In genomic region chr10:114604357-114605129, GRCh38 we compare ENCODE assay signal across 18 cellular contexts. TPM values are rescaled to one million over a fixed set of nuclear protein-coding genes. Genes with fewer than 3 reads are reported as not detected.
A peak's percentile ranks its signal among the peaks of the same experiment; 100 is the strongest.
DNase-seq lines count a peak whose midpoint lies in the region; ATAC-seq and TF ChIP-seq lines count a peak whose summit lies in the region.
"Had no signal": no experiment of that assay in that cellular context is flagged by ENCODE, and none has a peak within 500 bp of the region (broad histone marks: within the 10 kb centered on the region; RNA-seq: fewer than 3 reads in every experiment).

No MANE protein-coding gene starts in this region.

- no peak overlapping the region for H3K4me3 Mint-ChIP-seq in GM23338
- H3K4me3 Mint-ChIP-seq in WTC11 = no peak overlapping the region
- H3K4me3 Mint-ChIP-seq: activated naive CD8-positive, alpha-beta T cell treated with anti-CD3 and anti-CD28 coated beads, Interleukin-2, amount 10 ng/mL, durations not matched to agents 7 days and 5 days had no signal

- H3K9me3 ChIP-seq in esophagus muscularis mucosa (no peaks in the 10 kb centered on the region), mesenchymal stem cell (ENCODE audit: control insufficient read depth, low read length) (no peaks in the 10 kb centered on the region)

- no peaks in the 10 kb centered on the region for H3K27me3 ChIP-seq in ACC112 (ENCODE audit: insufficient read depth, low read length)
- H3K27me3 ChIP-seq in GM23338 (ENCODE audit: insufficient read depth) = no peaks in the 10 kb centered on the region
- no peaks in the 10 kb centered on the region for H3K27me3 ChIP-seq in esophagus muscularis mucosa
- H3K27me3 ChIP-seq in mesenchymal stem cell (ENCODE audit: control insufficient read depth in 1 of 2, insufficient read depth in 1 of 2, low read length in 2 of 2) = no peaks in the 10 kb centered on the region

- no peak overlapping the region for H3K14ac ChIP-seq in mesenchymal stem cell (ENCODE audit: low read length in 2 of 2)

- no peak for TF ChIP-seq EP300 in esophagus muscularis mucosa (IDR thresholded peaks at IDR 0.05)

- no peak overlapping the region for H2BK5ac ChIP-seq in mesenchymal stem cell (ENCODE audit: low read depth, low read length, poor library complexity, severe bottlenecking)

- H3K4me2 ChIP-seq in GM23338 (no peak overlapping the region), mesenchymal stem cell (ENCODE audit: low read length, poor library complexity, severe bottlenecking) (no peak overlapping the region)

- H3K79me2 ChIP-seq in ACC112 (ENCODE audit: control insufficient read depth, insufficient read depth, low read length, unreplicated experiment) (no peaks in the 10 kb centered on the region), GM23338 (replicated peaks; ENCODE audit: insufficient read depth) (no peaks in the 10 kb centered on the region)

- H3K4me3 ChIP-seq in ACC112 (ENCODE audit: low read depth, low read length) (no peak overlapping the region), GM23338 (no peak overlapping the region), esophagus muscularis mucosa (no peak overlapping the region), mesenchymal stem cell (ENCODE audit: insufficient read depth in 1 of 2, low read depth in 1 of 2, low read length in 2 of 2) (no peak overlapping the region)

- intact Hi-C loops in esophagus muscularis mucosa (cut with DNase I) = no loop called here

- POLR2A ChIA-PET in WTC11 (lab: Charles Lee) = no interaction called here

- H3K27me3 Mint-ChIP-seq in GM23338 (ENCODE audit: insufficient read depth, low read depth, poor library complexity) = peaks cover 4% of the 10 kb centered on the region
- H3K27me3 Mint-ChIP-seq in WTC11 (ENCODE audit: low read depth) = no peaks in the 10 kb centered on the region
- H3K27me3 Mint-ChIP-seq: activated naive CD8-positive, alpha-beta T cell treated with anti-CD3 and anti-CD28 coated beads, Interleukin-2, amount 10 ng/mL, durations not matched to agents 7 days and 5 days had no signal

- H4K20me1 ChIP-seq in GM23338 (replicated peaks; ENCODE audit: insufficient read depth) = no peaks in the 10 kb centered on the region

- no peak overlapping the region for H2BK12ac ChIP-seq in mesenchymal stem cell (ENCODE audit: low read length in 2 of 2)

- peaks cover 16% of the 10 kb centered on the region for H3K4me1 ChIP-seq in ACC112 (ENCODE audit: control insufficient read depth, insufficient read depth, low read length, unreplicated experiment)
- H3K4me1 ChIP-seq in GM23338 (ENCODE audit: insufficient read depth) = peaks cover 2% of the 10 kb centered on the region; the same call in 1 of the 2 replicates
- peaks cover 49 to 61% (median 52%) of the 10 kb centered on the region in 4 donors for H3K4me1 ChIP-seq in esophagus muscularis mucosa
- H3K4me1 ChIP-seq in mesenchymal stem cell (ENCODE audit: control insufficient read depth, insufficient read depth, low read depth, low read length) = peaks cover 10% of the 10 kb centered on the region

- ATAC-seq in GM23338 = no peak
- no peak for ATAC-seq in WTC11

- H2AFZ ChIP-seq in ACC112 (ENCODE audit: low read length, unreplicated experiment) = no peak overlapping the region
- peak overlapping the region; percentile 63; the same call in 1 of the 2 replicates for H2AFZ ChIP-seq in GM23338
- no peak overlapping the region for H2AFZ ChIP-seq in mesenchymal stem cell (ENCODE audit: low read depth, low read length)

- TF ChIP-seq CTCF in GM23338 (conservative IDR thresholded peaks at IDR 0.05; ENCODE audit: low read depth in 2 of 2) (no peak), esophagus muscularis mucosa (IDR thresholded peaks at IDR 0.05) (no peak), WTC11 (IDR thresholded peaks at IDR 0.05) (no peak)

- no peak overlapping the region for H2AK5ac ChIP-seq in mesenchymal stem cell (ENCODE audit: low read length, severe bottlenecking)

- H2BK120ac ChIP-seq in mesenchymal stem cell (ENCODE audit: low read depth, low read length) = no peak overlapping the region

- H3K4ac ChIP-seq in mesenchymal stem cell (ENCODE audit: low read depth in 1 of 2, low read length in 2 of 2) = no peak overlapping the region

- H2BK15ac ChIP-seq in mesenchymal stem cell (ENCODE audit: low read depth, poor library complexity, severe bottlenecking) = no peak overlapping the region

- no peak overlapping the region for H3K18ac ChIP-seq in mesenchymal stem cell (ENCODE audit: low read depth in 1 of 2, low read length in 2 of 2)

- H3K9me2 ChIP-seq in GM23338 (ENCODE audit: insufficient read depth) = no peaks in the 10 kb centered on the region; the same call in 1 of the 2 replicates

- no peak for TF ChIP-seq POLR2A in esophagus muscularis mucosa (IDR thresholded peaks at IDR 0.05; ENCODE audit: low read depth)

- H3K4me1 Mint-ChIP-seq in GM23338 (peaks cover 9% of the 10 kb centered on the region; the same call in 2 of the 3 replicates), WTC11 (peaks cover 14% of the 10 kb centered on the region)

- peak overlapping the region; percentile 9; the same call in 1 of the 2 replicates for H3K27ac ChIP-seq in ACC112 (ENCODE audit: low read depth, low read length)
- no peak overlapping the region for H3K27ac ChIP-seq in GM23338 (ENCODE audit: low read depth)
- peak overlapping the region; percentile 13 to 50 (median 46) for H3K27ac ChIP-seq in esophagus muscularis mucosa (replicated peaks in 1 of 4)
- peak overlapping the region; percentile 4 for H3K27ac ChIP-seq in mesenchymal stem cell (ENCODE audit: low read length, poor library complexity, severe bottlenecking)

- CTCF ChIA-PET in WTC11 (lab: Charles Lee) = no interaction called here

- no peak overlapping the region for H4K8ac ChIP-seq in mesenchymal stem cell (ENCODE audit: low read length)

- no peak overlapping the region for H3K23ac ChIP-seq in mesenchymal stem cell (ENCODE audit: low read length in 2 of 2)

- H3K79me1 ChIP-seq in mesenchymal stem cell (replicated peaks; ENCODE audit: low read length, poor library complexity, severe bottlenecking) = peaks cover 18% of the 10 kb centered on the region

- H4K91ac ChIP-seq in mesenchymal stem cell (ENCODE audit: low read length) = no peak overlapping the region

- H3K36me3 Mint-ChIP-seq in GM23338 (ENCODE audit: low read depth) = no peaks in the 10 kb centered on the region
- no peaks in the 10 kb centered on the region for H3K36me3 Mint-ChIP-seq in WTC11
- H3K36me3 Mint-ChIP-seq: activated naive CD8-positive, alpha-beta T cell treated with anti-CD3 and anti-CD28 coated beads, Interleukin-2, amount 10 ng/mL, durations not matched to agents 7 days and 5 days had no signal

- no peaks in the 10 kb centered on the region for H3F3A ChIP-seq in GM23338 (replicated peaks; ENCODE audit: low read depth)

- H3K9me3 Mint-ChIP-seq in GM23338 = no peaks in the 10 kb centered on the region
- H3K9me3 Mint-ChIP-seq in WTC11 = no peaks in the 10 kb centered on the region
- H3K9me3 Mint-ChIP-seq: activated naive CD8-positive, alpha-beta T cell treated with anti-CD3 and anti-CD28 coated beads, Interleukin-2, amount 10 ng/mL, durations not matched to agents 7 days and 5 days had no signal

- 58% methylated on average over 5 of the region's 5 CpGs for WGBS in esophagus muscularis mucosa
- WGBS in mesenchymal stem cell = 94% methylated on average over 4 of the region's 5 CpGs

- H3K36me3 ChIP-seq in ACC112 (ENCODE audit: insufficient read depth, low read length) (no peaks in the 10 kb centered on the region), GM23338 (ENCODE audit: insufficient read depth) (no peaks in the 10 kb centered on the region), esophagus muscularis mucosa (peaks cover 0 to 22% (median 2%) of the 10 kb centered on the region in 4 donors), mesenchymal stem cell (ENCODE audit: control insufficient read depth in 1 of 2, insufficient read depth in 2 of 2, low read depth in 1 of 2, low read length in 2 of 2) (peaks cover 0 to 13% of the 10 kb centered on the region in 2 experiments)

- H3K9ac ChIP-seq in mesenchymal stem cell (ENCODE audit: low read length) = no peak overlapping the region

- peak overlapping the region; percentile 26; the same call in 1 of the 2 replicates for H3K27ac Mint-ChIP-seq in GM23338
- H3K27ac Mint-ChIP-seq in WTC11 = no peak overlapping the region
- H3K27ac Mint-ChIP-seq: activated naive CD8-positive, alpha-beta T cell treated with anti-CD3 and anti-CD28 coated beads, Interleukin-2, amount 10 ng/mL, durations not matched to agents 7 days and 5 days had no signal

- DNase-seq in GM23338 (ENCODE audit: low spot score) = no peak
- DNase-seq in esophagus muscularis mucosa (ENCODE audit: extremely low spot score) = no peak
- DNase-seq in mesenchymal stem cell = no peak
- DNase-seq in midbrain (lab: John Stamatoyannopoulos, UW) = no peak
- DNase-seq in NCI-H2171 treated with DMSO at 0.1 percent for 48 hours (lab: John Stamatoyannopoulos, UW) = no peak
- DNase-seq in NCI-H82 treated with DMSO at 0.1 percent for 48 hours (lab: John Stamatoyannopoulos, UW; ENCODE audit: unreplicated experiment) = no peak
- no peak for DNase-seq in WTC11 (ENCODE audit: low spot score)
- DNase-seq: activated CD4-positive, alpha-beta T cell treated with anti-CD3 and anti-CD28 coated beads for 1 hour; activated naive CD8-positive, alpha-beta T cell treated with anti-CD3 and anti-CD28 coated beads, Interleukin-2, amount 10 ng/mL, durations not matched to agents 7 days and 5 days; activated T-cell treated with anti-CD3 and anti-CD28 coated beads, Interleukin-2, amount 50 U/mL, for 1 hour; AML-193; DMS79 treated with DMSO at 0.1 percent for 48 hours; HCEC 1CT; KBM-7; NCI-H1436; NCI-H524; stimulated activated CD4-positive, alpha-beta T cell treated with anti-CD3 and anti-CD28 coated beads, Interleukin-15, amount 100 ng/mL, for 24 hours had no signal

TF ChIP-seq in GM23338, 12 proteins besides CTCF, POLR2A, EP300 and RAD21 (continues in another document):
- no peak for TF ChIP-seq ZNF114 (CRISPR knock-in tag; IDR thresholded peaks at IDR 0.05)
- no peak for TF ChIP-seq CREB1 (CRISPR knock-in tag; IDR thresholded peaks at IDR 0.05; ENCODE audit: low read depth)
- TF ChIP-seq NANOG (IDR thresholded peaks at IDR 0.05; ENCODE audit: borderline replicate concordance) = no peak

RNA-seq across cellular contexts. Expression of gene ABLIM1, which starts 53.5 kb away (rescaled TPM):
- 45.1 and 46.6 TPM in 2 replicates for total RNA-seq in GM23338 (2014; rRNA removed; shearing (Covaris generic))
- 18.5 and 21.9 TPM in 2 replicates for polyA plus RNA-seq in GM23338 (2016; fragmentation: Nextera tagmentation; extraction: Ambion mirVana)
- total RNA-seq in esophagus muscularis mucosa (100 to 1,000 TPM in 3 of 4 donors, 10 to 100 TPM in 1; 83.1 to 145 (median 120) TPM), WTC11 (2021) (54.9 to 62.1 TPM (median 57.2 TPM) in 3 replicates)
- 6.7 TPM for polyA plus RNA-seq in mesenchymal stem cell (2013, experiment 1 of 2)
- polyA plus RNA-seq in mesenchymal stem cell (2013, experiment 2 of 2) = 5.9 TPM
